10 cellular contexts compared by ENCODE assay signal in genomic region chr3:44988073-44988472, GRCh38. TPM values are rescaled to one million over a fixed set of nuclear protein-coding genes. Genes with fewer than 3 reads are reported as not detected.
A peak's percentile ranks its signal among the peaks of the same experiment; 100 is the strongest.
DNase-seq lines count a peak whose midpoint lies in the region; ATAC-seq and TF ChIP-seq lines count a peak whose summit lies in the region.
"Had no signal": no experiment of that assay in that cellular context is flagged by ENCODE, and none has a peak within 500 bp of the region (broad histone marks: within the 10 kb centered on the region; RNA-seq: fewer than 3 reads in every experiment).

No MANE protein-coding gene starts in this region.

- H3K27me3 Mint-ChIP-seq in activated CD8-positive, alpha-beta T cell treated with anti-CD3 and anti-CD28 coated beads for 36 hours: no peaks in the 10 kb centered on the region
- H3K27me3 Mint-ChIP-seq in activated CD8-positive, alpha-beta T cell treated with anti-CD3 and anti-CD28 coated beads, Interleukin-2, amount 10 ng/mL, durations not matched to agents 7 days and 5 days (ENCODE audit: low read depth): no peaks in the 10 kb centered on the region

- no peak overlapping the region for H3K4me3 ChIP-seq in epithelial cell of proximal tubule (ENCODE audit: low read depth, low read length)
- no peak overlapping the region for H3K4me3 ChIP-seq in testis

- intact Hi-C loops in activated CD8-positive, alpha-beta T cell treated with anti-CD3 and anti-CD28 coated beads for 36 hours (cut with micrococcal nuclease): no loop called here
- intact Hi-C loops in testis (cut with DNase I; ENCODE audit: low total_unique reads): no loop called here

- H3K4me3 Mint-ChIP-seq in activated CD8-positive, alpha-beta T cell treated with anti-CD3 and anti-CD28 coated beads for 36 hours: no peak overlapping the region
- H3K4me3 Mint-ChIP-seq in activated CD8-positive, alpha-beta T cell treated with anti-CD3 and anti-CD28 coated beads, Interleukin-2, amount 10 ng/mL, durations not matched to agents 7 days and 5 days: no peak overlapping the region

- no peaks in the 10 kb centered on the region for H3K36me3 ChIP-seq in testis (ENCODE audit: low read depth, missing control alignments)

- no peaks in the 10 kb centered on the region for H3K9me3 Mint-ChIP-seq in activated CD8-positive, alpha-beta T cell treated with anti-CD3 and anti-CD28 coated beads for 36 hours
- no peaks in the 10 kb centered on the region for H3K9me3 Mint-ChIP-seq in activated CD8-positive, alpha-beta T cell treated with anti-CD3 and anti-CD28 coated beads, Interleukin-2, amount 10 ng/mL, durations not matched to agents 7 days and 5 days (ENCODE audit: insufficient read depth)

- CTCF ChIA-PET in activated CD8-positive, alpha-beta T cell treated with anti-CD3 and anti-CD28 coated beads for 36 hours (lab: Charles Lee): interaction anchor here (1.3 to 3.9 kb wide), 5 partner anchors 9 to 52 kb away, joined by 3 to 26 read pairs (median 6); partner anchors contain the start of genes EXOSC7 and ZDHHC3
- CTCF ChIA-PET in activated CD8-positive, alpha-beta T cell treated with anti-CD3 and anti-CD28 coated beads, Interleukin-2, amount 10 ng/mL, durations not matched to agents 7 days and 5 days (lab: Charles Lee): interaction anchor here (0.6 to 8.0 kb wide), 14 partner anchors 7 to 1399 kb away, joined by 3 to 52 read pairs (median 4); partner anchors contain the start of genes EXOSC7 and ZDHHC3

- WGBS in testis, 2 donors: 79 to 85% methylated on average over 2 of the region's 2 CpGs

- peaks cover 44% of the 10 kb centered on the region for H3K4me1 Mint-ChIP-seq in activated CD8-positive, alpha-beta T cell treated with anti-CD3 and anti-CD28 coated beads for 36 hours (ENCODE audit: low read depth)
- peaks cover 67% of the 10 kb centered on the region for H3K4me1 Mint-ChIP-seq in activated CD8-positive, alpha-beta T cell treated with anti-CD3 and anti-CD28 coated beads, Interleukin-2, amount 10 ng/mL, durations not matched to agents 7 days and 5 days (ENCODE audit: low read depth)

- TF ChIP-seq CTCF in activated CD8-positive, alpha-beta T cell treated with anti-CD3 and anti-CD28 coated beads for 36 hours (IDR thresholded peaks at IDR 0.05): peak; percentile 53
- peak; percentile 52 for TF ChIP-seq CTCF in epithelial cell of proximal tubule (conservative IDR thresholded peaks at IDR 0.05; ENCODE audit: low read depth, low read length)
- TF ChIP-seq CTCF in testis (IDR thresholded peaks at IDR 0.05): peak in 2 of 3 experiments; percentile 37 to 58

- no peak overlapping the region for H3K27ac Mint-ChIP-seq in activated CD8-positive, alpha-beta T cell treated with anti-CD3 and anti-CD28 coated beads for 36 hours
- no peak overlapping the region for H3K27ac Mint-ChIP-seq in activated CD8-positive, alpha-beta T cell treated with anti-CD3 and anti-CD28 coated beads, Interleukin-2, amount 10 ng/mL, durations not matched to agents 7 days and 5 days

- peak overlapping the region; percentile 26 to 37 for H3K27ac ChIP-seq in testis

- no peaks in the 10 kb centered on the region for H3K9me3 ChIP-seq in testis

- peaks cover 56% of the 10 kb centered on the region for H3K36me3 Mint-ChIP-seq in activated CD8-positive, alpha-beta T cell treated with anti-CD3 and anti-CD28 coated beads for 36 hours (ENCODE audit: low read depth)
- H3K36me3 Mint-ChIP-seq in activated CD8-positive, alpha-beta T cell treated with anti-CD3 and anti-CD28 coated beads, Interleukin-2, amount 10 ng/mL, durations not matched to agents 7 days and 5 days (ENCODE audit: low read depth): peaks cover 44% of the 10 kb centered on the region

- no peaks in the 10 kb centered on the region for H3K27me3 ChIP-seq in testis

- TF ChIP-seq POLR2A in testis (IDR thresholded peaks at IDR 0.05): no peak

- no peak for ATAC-seq in activated CD8-positive, alpha-beta T cell treated with anti-CD3 and anti-CD28 coated beads for 36 hours
- ATAC-seq in activated CD8-positive, alpha-beta T cell treated with anti-CD3 and anti-CD28 coated beads, Interleukin-2, amount 10 ng/mL, durations not matched to agents 7 days and 5 days: no peak
- ATAC-seq in GM18867 (IDR thresholded peaks at IDR 0.05; ENCODE audit: unreplicated experiment) (no peak), GM21529 (IDR thresholded peaks at IDR 0.05; ENCODE audit: unreplicated experiment) (no peak)

- POLR2A ChIA-PET in activated CD8-positive, alpha-beta T cell treated with anti-CD3 and anti-CD28 coated beads for 36 hours (lab: Charles Lee): interaction anchor here (7.6 kb wide), 1 partner anchor 11 kb away, joined by 48 read pairs; the partner anchor contains the start of genes EXOSC7 and ZDHHC3
- POLR2A ChIA-PET in activated CD8-positive, alpha-beta T cell treated with anti-CD3 and anti-CD28 coated beads, Interleukin-2, amount 10 ng/mL, durations not matched to agents 7 days and 5 days (lab: Charles Lee): interaction anchor here (1.7 kb wide), 1 partner anchor 13 kb away, joined by 9 read pairs; the partner anchor contains the start of genes EXOSC7 and ZDHHC3

- H3K4me1 ChIP-seq in testis: peaks cover 27% of the 10 kb centered on the region

- peak; percentile 26 for DNase-seq in activated CD8-positive, alpha-beta T cell treated with anti-CD3 and anti-CD28 coated beads for 36 hours
- DNase-seq in activated CD8-positive, alpha-beta T cell treated with anti-CD3 and anti-CD28 coated beads, Interleukin-2, amount 10 ng/mL, durations not matched to agents 7 days and 5 days: no peak
- DNase-seq in OCI-M1 (lab: John Stamatoyannopoulos, UW) (peak; percentile 65), epithelial cell of proximal tubule (ENCODE audit: low read depth) (no peak), testis (no peak), anterior cingulate cortex (lab: John Stamatoyannopoulos, UW) (no peak)
- DNase-seq: activated gamma-delta T cell; stimulated activated naive CD4-positive, alpha-beta T cell treated with Interleukin-2 at 50 U/mL for 16 hours had no signal

RNA-seq across cellular contexts. Expression of gene EXOSC7, which starts 12.0 kb away (rescaled TPM):
- total RNA-seq in activated CD8-positive, alpha-beta T cell treated with anti-CD3 and anti-CD28 coated beads for 36 hours: 10 to 100 TPM; 79.8 to 80.7 TPM
- total RNA-seq in activated CD8-positive, alpha-beta T cell treated with anti-CD3 and anti-CD28 coated beads, Interleukin-2, amount 10 ng/mL, durations not matched to agents 7 days and 5 days: 10 to 100 TPM; 49.5 to 50.1 TPM
- 68.3 and 85.1 TPM in 2 replicates for total RNA-seq in epithelial cell of proximal tubule
- 10 to 100 TPM; 66.3 to 71.5 TPM for total RNA-seq in testis
- 63.3 TPM for polyA plus RNA-seq in testis (ENCODE audit: insufficient read depth, low read depth, low replicate concordance)

RNA-seq across cellular contexts. Expression of gene ZDHHC3, which starts 12.1 kb away (rescaled TPM):
- total RNA-seq in activated CD8-positive, alpha-beta T cell treated with anti-CD3 and anti-CD28 coated beads for 36 hours: 10 to 100 TPM; 28.6 to 36.0 TPM
- 10 to 100 TPM; 62.3 to 71.3 TPM for total RNA-seq in activated CD8-positive, alpha-beta T cell treated with anti-CD3 and anti-CD28 coated beads, Interleukin-2, amount 10 ng/mL, durations not matched to agents 7 days and 5 days
- total RNA-seq in epithelial cell of proximal tubule (38.9 and 65.8 TPM in 2 replicates), testis (100 to 1,000 TPM; 122 to 164 TPM)
- polyA plus RNA-seq in testis (ENCODE audit: insufficient read depth, low read depth, low replicate concordance): 248 TPM

RNA-seq across cellular contexts. Expression of gene CLEC3B, which starts 38.0 kb away (rescaled TPM):
- not detected for total RNA-seq in activated CD8-positive, alpha-beta T cell treated with anti-CD3 and anti-CD28 coated beads for 36 hours
- total RNA-seq in activated CD8-positive, alpha-beta T cell treated with anti-CD3 and anti-CD28 coated beads, Interleukin-2, amount 10 ng/mL, durations not matched to agents 7 days and 5 days: under 1 TPM; 0.29 TPM
- total RNA-seq in epithelial cell of proximal tubule (not detected in 2 replicates), testis (10 to 100 TPM; 86.6 to 88.8 TPM)
- polyA plus RNA-seq in testis (ENCODE audit: insufficient read depth, low read depth, low replicate concordance): 198 TPM

Comparison
In these comparisons a context has a peak if more than half of its experiments do, and no peak if none do; other contexts are left out.
1. DNase-seq: peak in activated CD8-positive, alpha-beta T cell treated with anti-CD3 and anti-CD28 coated beads for 36 hours (single experiment) and OCI-M1 (single experiment); none in activated CD8-positive, alpha-beta T cell treated with anti-CD3 and anti-CD28 coated beads, Interleukin-2, amount 10 ng/mL, durations not matched to agents 7 days and 5 days (single experiment), epithelial cell of proximal tubule (single experiment), testis (single experiment) and anterior cingulate cortex (0 of 58).
2. RNA of gene CLEC3B, which starts 38.0 kb away (total RNA-seq): 86.6 to 88.8 TPM in testis; 0.29 TPM in activated CD8-positive, alpha-beta T cell treated with anti-CD3 and anti-CD28 coated beads, Interleukin-2, amount 10 ng/mL, durations not matched to agents 7 days and 5 days, not detected in epithelial cell of proximal tubule and not detected in activated CD8-positive, alpha-beta T cell treated with anti-CD3 and anti-CD28 coated beads for 36 hours; every median in the first group is over 10 times any median in the second.
3. Peak in every context shown above with its lines, with median percentiles within 50 percentile points of each other: CTCF ChIP-seq.